18 cellular contexts compared by ENCODE assay signal in the genomic region with DNA sequence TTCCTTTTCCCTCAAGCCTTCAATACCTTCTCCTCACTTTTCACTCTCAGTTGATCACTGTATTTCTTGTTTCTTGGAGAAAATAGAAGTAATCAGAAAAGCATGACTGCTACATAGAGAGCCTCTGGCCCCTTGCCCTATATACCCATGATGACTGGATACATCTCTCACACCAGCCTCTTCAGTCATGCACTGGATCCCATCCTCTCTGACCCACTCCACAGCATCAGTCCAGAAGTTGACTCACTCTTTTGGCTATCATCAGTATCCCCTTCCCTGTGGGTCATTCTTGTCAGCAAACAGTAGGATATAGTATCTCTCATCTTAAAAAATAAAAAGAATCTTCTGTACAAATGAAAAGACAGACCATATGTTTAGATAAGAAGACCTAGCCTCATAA. TPM values are rescaled to one million over a fixed set of nuclear protein-coding genes. Genes with fewer than 3 reads are reported as not detected.
DNase-seq lines count a peak whose midpoint lies in the region; TF ChIP-seq lines count a peak whose summit lies in the region.
"Had no signal": no experiment of that assay in that cellular context is flagged by ENCODE, and none has a peak within 500 bp of the region (broad histone marks: within the 10 kb centered on the region; RNA-seq: fewer than 3 reads in every experiment).

No MANE protein-coding gene starts in this region.

- no peak overlapping the region for H3K9ac ChIP-seq in skeletal muscle satellite cell (ENCODE audit: low read depth, low read length)

- H3K36me3 ChIP-seq in skeletal muscle satellite cell (ENCODE audit: insufficient read depth, low read length) (no peaks in the 10 kb centered on the region), BE2C (no peaks in the 10 kb centered on the region)
- H3K36me3 ChIP-seq: ascending aorta, thoracic aorta had no signal

- no peak for TF ChIP-seq CTCF in BE2C (IDR thresholded peaks at IDR 0.05; ENCODE audit: low read depth, low read length)

- H3K4me3 ChIP-seq in skeletal muscle satellite cell (ENCODE audit: low read length) (no peak overlapping the region), BE2C (ENCODE audit: low read depth, low read length) (no peak overlapping the region)
- H3K4me3 ChIP-seq: ascending aorta, lung, SJSA1, thoracic aorta had no signal

- peak overlapping the region; percentile 22 for H3K4me2 ChIP-seq in skeletal muscle satellite cell (ENCODE audit: low read length)

- H3K4me1 ChIP-seq in skeletal muscle satellite cell (ENCODE audit: control insufficient read depth, insufficient read depth, low read length), result peaks cover 22% of the 10 kb centered on the region
- no peaks in the 10 kb centered on the region for H3K4me1 ChIP-seq in BE2C
- H3K4me1 ChIP-seq: ascending aorta had no signal

- H3K27me3 ChIP-seq in skeletal muscle satellite cell (ENCODE audit: control insufficient read depth, insufficient read depth, low read length), result no peaks in the 10 kb centered on the region
- no peaks in the 10 kb centered on the region for H3K27me3 ChIP-seq in BE2C
- H3K27me3 ChIP-seq: ascending aorta, SJSA1 had no signal

- H3K9me3 ChIP-seq in skeletal muscle satellite cell (replicated peaks; ENCODE audit: low read length), result no peaks in the 10 kb centered on the region
- H3K9me3 ChIP-seq in BE2C, result no peaks in the 10 kb centered on the region
- H3K9me3 ChIP-seq: ascending aorta, SJSA1, thoracic aorta had no signal

- DNase-seq in EL (peak; percentile 52), RKO (ENCODE audit: low spot score) (peak; percentile 15), fibroblast of gingiva (ENCODE audit: low read depth) (peak; percentile 77), BE2C (no peak), NCI-H1694 (lab: John Stamatoyannopoulos, UW) (no peak)
- DNase-seq in effector CD4-positive, alpha-beta T cell, result no peak
- DNase-seq: activated CD4-positive, alpha-beta T cell treated with anti-CD3 and anti-CD28 coated beads for 36 hours; activated CD8-positive, alpha-beta memory T cell treated with anti-CD3 and anti-CD28 coated beads, Interleukin-2, amount 50 U/mL, for 48 hours; NCI-H69; OCI-M1; posterior cingulate gyrus; small intestine; T1000 had no signal

RNA-seq across cellular contexts. Expression of gene PTCD2, which starts 32.9 kb away (rescaled TPM):
- 13.1 and 13.9 TPM in 2 replicates for total RNA-seq in skeletal muscle satellite cell (2012; rRNA removed)
- 7.4 TPM for polyA plus RNA-seq in BE2C (2012; ENCODE audit: insufficient read depth, insufficient read length, low read depth)

RNA-seq across cellular contexts. Expression of gene MRPS27, which starts 33.0 kb away (rescaled TPM):
- 91.5 and 112 TPM in 2 replicates for total RNA-seq in skeletal muscle satellite cell (2012; rRNA removed)
- polyA plus RNA-seq in BE2C (2012; ENCODE audit: insufficient read depth, insufficient read length, low read depth), result 53.0 TPM

Comparison
In these comparisons a context has a peak if more than half of its experiments do, and no peak if none do; other contexts are left out.
1. DNase-seq: peak in EL (single experiment), RKO (single experiment) and fibroblast of gingiva (single experiment); none in effector CD4-positive, alpha-beta T cell (single experiment), BE2C (single experiment) and NCI-H1694 (single experiment).